Comparison of ENCODE assay signal across 10 cellular contexts in genomic region chr12:2834581-2835491, GRCh38. TPM values are rescaled to one million over a fixed set of nuclear protein-coding genes. Genes with fewer than 3 reads are reported as not detected.
DNase-seq lines count a peak whose midpoint lies in the region; ATAC-seq and TF ChIP-seq lines count a peak whose summit lies in the region.
"Had no signal": no experiment of that assay in that cellular context is flagged by ENCODE, and none has a peak within 500 bp of the region (broad histone marks: within the 10 kb centered on the region; RNA-seq: fewer than 3 reads in every experiment).

A gene with protein sequence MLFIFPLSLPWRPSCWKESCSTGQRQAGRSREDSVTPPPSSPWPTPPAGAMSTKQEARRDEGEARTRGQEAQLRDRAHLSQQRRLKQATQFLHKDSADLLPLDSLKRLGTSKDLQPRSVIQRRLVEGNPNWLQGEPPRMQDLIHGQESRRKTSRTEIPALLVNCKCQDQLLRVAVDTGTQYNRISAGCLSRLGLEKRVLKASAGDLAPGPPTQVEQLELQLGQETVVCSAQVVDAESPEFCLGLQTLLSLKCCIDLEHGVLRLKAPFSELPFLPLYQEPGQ (minus strand): TSS chr12:2835035. CDS start chr12:2834983, 52 bp downstream.

- H3K36me3 ChIP-seq in CD4-positive, alpha-beta memory T cell (ENCODE audit: insufficient read depth, low read length), result peaks cover 19% of the 10 kb centered on the region

- CTCF ChIA-PET in WTC11 (lab: Charles Lee), result interaction anchor here (0.6 to 4.0 kb wide), 12 partner anchors 11 to 351 kb away, joined by 3 to 45 read pairs (median 3); no protein-coding TSS in a partner anchor
- CTCF ChIA-PET in CD4-positive, alpha-beta memory T cell (lab: Charles Lee; ENCODE audit: partially characterized antibody), result interaction anchor here (1.2 kb wide), 1 partner anchor 10 kb away, joined by 4 read pairs; no protein-coding TSS in a partner anchor

- no peaks in the 10 kb centered on the region for H3K9me3 Mint-ChIP-seq in WTC11
- H3K9me3 Mint-ChIP-seq in CD4-positive, alpha-beta memory T cell, result peaks cover 0 to 2% (median 0%) of the 10 kb centered on the region in 8 donors

- H3K4me3 Mint-ChIP-seq in WTC11, result peak within 1 kb of the TSS; percentile 24
- no peak within 1 kb of the TSS for H3K4me3 Mint-ChIP-seq in CD4-positive, alpha-beta memory T cell
- H3K4me3 Mint-ChIP-seq: activated naive CD8-positive, alpha-beta T cell had no signal

- POLR2A ChIA-PET in WTC11 (lab: Charles Lee), result interaction anchor here (0.6 to 1.1 kb wide), 3 partner anchors 51 to 218 kb away, joined by 3 to 4 read pairs (median 3); no protein-coding TSS in a partner anchor
- POLR2A ChIA-PET in CD4-positive, alpha-beta memory T cell (lab: Charles Lee; ENCODE audit: partially characterized antibody), result no interaction called here

- H3K27me3 ChIP-seq in CD4-positive, alpha-beta memory T cell (ENCODE audit: insufficient read depth, low read length), result no peaks in the 10 kb centered on the region

- no peak within 1 kb of the TSS for H3K27ac Mint-ChIP-seq in WTC11
- peak within 1 kb of the TSS in 1 of 7 donors; percentile 68 for H3K27ac Mint-ChIP-seq in CD4-positive, alpha-beta memory T cell
- H3K27ac Mint-ChIP-seq: activated naive CD8-positive, alpha-beta T cell had no signal

- intact Hi-C loops in left cardiac atrium (cut with DNase I), result no loop called here
- intact Hi-C loops in CD4-positive, alpha-beta memory T cell (cut with micrococcal nuclease), result no loop called here

- no peak within 1 kb of the TSS for H3K4me3 ChIP-seq in CD4-positive, alpha-beta memory T cell (ENCODE audit: low read length in 2 of 2)

- H3K4me1 ChIP-seq in CD4-positive, alpha-beta memory T cell (ENCODE audit: insufficient read depth, low read length), result no peaks in the 10 kb centered on the region

- H3K4me1 Mint-ChIP-seq in WTC11, result peaks cover 16% of the 10 kb centered on the region
- peaks cover 0 to 9% (median 3%) of the 10 kb centered on the region in 4 donors for H3K4me1 Mint-ChIP-seq in CD4-positive, alpha-beta memory T cell

- H3K36me3 Mint-ChIP-seq in WTC11, result peaks cover 13% of the 10 kb centered on the region
- peaks cover 33 to 40% of the 10 kb centered on the region in 2 donors for H3K36me3 Mint-ChIP-seq in CD4-positive, alpha-beta memory T cell

- peak; percentile 13 for DNase-seq in HCEC 1CT
- DNase-seq in WTC11 (ENCODE audit: low spot score), result peak; percentile 51
- peak; percentile 50 for DNase-seq in left cardiac atrium
- DNase-seq in putamen (ENCODE audit: low spot score), result peak; percentile 72
- DNase-seq in ecto neural progenitor cell (ENCODE audit: low spot score), result no peak
- DNase-seq in activated effector memory CD4-positive, alpha-beta T cell treated with Interleukin-2 at 50 U/mL for 16 hours, result no peak
- no peak for DNase-seq in T-helper 2 cell
- no peak for DNase-seq in CD4-positive, alpha-beta memory T cell
- DNase-seq: stimulated activated CD4-positive, alpha-beta T cell treated with anti-CD3 and anti-CD28 coated beads, Interleukin-1b, Interleukin-23, amount 100 ng/mL, for 48 hours had no signal

- no peaks in the 10 kb centered on the region; the same call in none of the 2 replicates for H3K27me3 Mint-ChIP-seq in WTC11 (ENCODE audit: low read depth)
- H3K27me3 Mint-ChIP-seq in CD4-positive, alpha-beta memory T cell, result no peaks in the 10 kb centered on the region
- H3K27me3 Mint-ChIP-seq: activated naive CD8-positive, alpha-beta T cell had no signal

- ATAC-seq in WTC11, result peak; percentile 67
- ATAC-seq in left cardiac atrium, result peak; percentile 71 to 80

- no peak within 1 kb of the TSS for H3K27ac ChIP-seq in CD4-positive, alpha-beta memory T cell (ENCODE audit: low read depth, low read length)

- H3K9me3 ChIP-seq in CD4-positive, alpha-beta memory T cell (ENCODE audit: control insufficient read depth in 1 of 2, low read length in 2 of 2), result no peaks in the 10 kb centered on the region

- no peak for TF ChIP-seq CTCF in WTC11 (IDR thresholded peaks at IDR 0.05)

TF ChIP-seq in WTC11, 78 proteins besides CTCF, POLR2A, EP300 and RAD21:
- no peak for TF ChIP-seq SMAD4 (CRISPR knock-in tag; IDR thresholded peaks at IDR 0.05)
- 0 out of 2 replicates have a peak, but pooled peaks have one; percentile 18 for TF ChIP-seq FOXP1 (CRISPR knock-in tag; IDR thresholded peaks at IDR 0.05; ENCODE audit: borderline replicate concordance)
- no peak for TF ChIP-seq RELA (CRISPR knock-in tag; IDR thresholded peaks at IDR 0.05; ENCODE audit: borderline replicate concordance)
- TF ChIP-seq GTF2I (CRISPR knock-in tag; conservative IDR thresholded peaks at IDR 0.05), result no peak

RNA-seq across cellular contexts. Expression of the gene that starts here (rescaled TPM):
- 0.09 TPM in 1 of 3 replicates, not detected in the others for total RNA-seq in WTC11 (2021)
- 1 to 10 TPM; 1.8 to 2.8 TPM for total RNA-seq in left cardiac atrium
- total RNA-seq in CD4-positive, alpha-beta memory T cell, result not detected
- polyA plus RNA-seq in CD4-positive, alpha-beta memory T cell, result 1 to 10 TPM in 1 of 2 donors, under 1 TPM in 1; 0.29 to 2.0 TPM

Comparison
In these comparisons a context has a peak if more than half of its experiments do, and no peak if none do; other contexts are left out.
1. Peak in DNase-seq and ATAC-seq in WTC11; RNA of the gene not detected or under 1 TPM.
2. DNase-seq: peak in HCEC 1CT (single experiment), left cardiac atrium (single experiment) and putamen (single experiment); none in ecto neural progenitor cell (single experiment), activated effector memory CD4-positive, alpha-beta T cell treated with Interleukin-2 at 50 U/mL for 16 hours (single experiment), T-helper 2 cell (0 of 5) and CD4-positive, alpha-beta memory T cell (0 of 5).